Comparison of ENCODE assay signal across 18 cellular contexts in the genomic region with DNA sequence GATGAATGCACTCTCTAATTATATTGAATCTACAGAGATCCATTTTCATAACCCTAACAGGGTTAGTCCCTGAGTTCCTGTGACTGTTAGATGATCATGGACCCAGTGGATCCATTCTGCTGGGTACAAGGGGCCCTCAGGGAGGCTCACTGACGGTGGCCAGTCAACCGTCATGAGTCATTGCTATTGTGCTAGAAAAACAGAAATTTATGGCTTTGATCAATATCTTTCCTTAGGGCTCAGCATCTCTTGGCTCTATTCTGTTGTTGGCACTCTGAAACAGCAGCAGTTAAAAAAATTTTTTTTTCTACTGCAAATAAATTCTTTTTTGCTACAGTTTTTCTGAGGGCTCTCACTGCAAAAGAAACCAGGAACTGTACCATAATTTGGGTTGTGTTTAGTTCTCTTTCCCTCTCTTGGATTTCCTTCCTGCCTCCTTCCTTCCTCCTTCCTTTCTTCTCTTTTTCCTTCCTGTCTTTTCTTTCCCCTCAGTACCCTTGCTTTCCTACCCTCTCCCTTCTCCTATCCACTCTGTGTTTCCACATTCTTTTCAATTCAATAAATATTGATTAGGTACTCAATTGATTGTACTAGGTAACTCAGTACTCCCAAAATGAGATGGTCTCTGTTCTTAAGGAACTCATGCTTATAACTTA.
"Had no signal": no experiment of that assay in that cellular context is flagged by ENCODE, and none has a peak within 500 bp of the region (broad histone marks: within the 10 kb centered on the region; RNA-seq: fewer than 3 reads in every experiment).

No MANE protein-coding gene starts in this region.

- H3K27ac ChIP-seq: colonic mucosa, gastrocnemius medialis, heart right ventricle, left lung, tibial nerve had no signal

- H3K27ac Mint-ChIP-seq: activated CD4-positive, alpha-beta memory T cell treated with anti-CD3 and anti-CD28 coated beads, Interleukin-2, amount 10 ng/mL, durations not matched to agents 7 days and 5 days; activated CD8-positive, alpha-beta memory T cell treated with anti-CD3 and anti-CD28 coated beads, Interleukin-2, amount 10 ng/mL, durations not matched to agents 7 days and 5 days; activated naive CD8-positive, alpha-beta T cell treated with anti-CD3 and anti-CD28 coated beads, Interleukin-2, amount 10 ng/mL, durations not matched to agents 7 days and 5 days; activated T-helper 17 cell treated with anti-CD3 and anti-CD28 coated beads, Interleukin-2, amount 50 U/mL, for 72 hours; stimulated activated naive CD8-positive, alpha-beta T cell treated with anti-CD3 and anti-CD28 coated beads, Interleukin-15, Interleukin-2, amounts not matched to agents 100 ng/mL and 50 ng/mL, for 24 hours had no signal

- H3K27me3 ChIP-seq: colonic mucosa, tibial nerve had no signal

- H3K9me3 ChIP-seq: colonic mucosa, gastrocnemius medialis, heart right ventricle, left lung, tibial nerve had no signal

- H3K4me3 ChIP-seq: colonic mucosa, gastrocnemius medialis, heart right ventricle, left lung, tibial nerve had no signal

- H3K4me3 Mint-ChIP-seq: activated CD4-positive, alpha-beta memory T cell treated with anti-CD3 and anti-CD28 coated beads, Interleukin-2, amount 10 ng/mL, durations not matched to agents 7 days and 5 days; activated CD8-positive, alpha-beta memory T cell treated with anti-CD3 and anti-CD28 coated beads, Interleukin-2, amount 10 ng/mL, durations not matched to agents 7 days and 5 days; activated naive CD8-positive, alpha-beta T cell treated with anti-CD3 and anti-CD28 coated beads, Interleukin-2, amount 10 ng/mL, durations not matched to agents 7 days and 5 days; activated T-helper 17 cell treated with anti-CD3 and anti-CD28 coated beads, Interleukin-2, amount 50 U/mL, for 72 hours; stimulated activated naive CD8-positive, alpha-beta T cell treated with anti-CD3 and anti-CD28 coated beads, Interleukin-15, Interleukin-2, amounts not matched to agents 100 ng/mL and 50 ng/mL, for 24 hours had no signal

- DNase-seq: activated CD4-positive, alpha-beta memory T cell treated with anti-CD3 and anti-CD28 coated beads, Interleukin-2, amount 10 ng/mL, durations not matched to agents 7 days and 5 days; activated CD4-positive, alpha-beta T cell treated with anti-CD3 and anti-CD28 coated beads for 48 hours; activated CD4-positive, CD25-positive, alpha-beta regulatory T cell; activated CD8-positive, alpha-beta memory T cell treated with anti-CD3 and anti-CD28 coated beads, Interleukin-2, amount 10 ng/mL, durations not matched to agents 7 days and 5 days; activated naive CD4-positive, alpha-beta T cell treated with Interleukin-2 at 50 U/mL for 16 hours; activated naive CD8-positive, alpha-beta T cell treated with anti-CD3 and anti-CD28 coated beads, Interleukin-2, amount 10 ng/mL, durations not matched to agents 7 days and 5 days; activated T-cell treated with anti-CD3 and anti-CD28 coated beads, Interleukin-2, amount 50 U/mL, for 1 hour; amygdala; central memory CD4-positive, alpha-beta T cell; colonic mucosa; gastrocnemius medialis; heart right ventricle; left lung; occipital lobe; retina had no signal

- H3K4me1 Mint-ChIP-seq: activated CD4-positive, alpha-beta memory T cell treated with anti-CD3 and anti-CD28 coated beads, Interleukin-2, amount 10 ng/mL, durations not matched to agents 7 days and 5 days; activated CD8-positive, alpha-beta memory T cell treated with anti-CD3 and anti-CD28 coated beads, Interleukin-2, amount 10 ng/mL, durations not matched to agents 7 days and 5 days; activated naive CD8-positive, alpha-beta T cell treated with anti-CD3 and anti-CD28 coated beads, Interleukin-2, amount 10 ng/mL, durations not matched to agents 7 days and 5 days; activated T-helper 17 cell treated with anti-CD3 and anti-CD28 coated beads, Interleukin-2, amount 50 U/mL, for 72 hours had no signal

- H3K36me3 ChIP-seq: colonic mucosa, gastrocnemius medialis, heart right ventricle, left lung, tibial nerve had no signal

- H3K9me3 Mint-ChIP-seq: activated CD4-positive, alpha-beta memory T cell treated with anti-CD3 and anti-CD28 coated beads, Interleukin-2, amount 10 ng/mL, durations not matched to agents 7 days and 5 days; activated naive CD8-positive, alpha-beta T cell treated with anti-CD3 and anti-CD28 coated beads, Interleukin-2, amount 10 ng/mL, durations not matched to agents 7 days and 5 days; activated T-helper 17 cell treated with anti-CD3 and anti-CD28 coated beads, Interleukin-2, amount 50 U/mL, for 72 hours; stimulated activated naive CD8-positive, alpha-beta T cell treated with anti-CD3 and anti-CD28 coated beads, Interleukin-15, Interleukin-2, amounts not matched to agents 100 ng/mL and 50 ng/mL, for 24 hours had no signal

- H3K4me1 ChIP-seq: colonic mucosa, gastrocnemius medialis, heart right ventricle, left lung had no signal

- H3K36me3 Mint-ChIP-seq: activated CD8-positive, alpha-beta memory T cell treated with anti-CD3 and anti-CD28 coated beads, Interleukin-2, amount 10 ng/mL, durations not matched to agents 7 days and 5 days; activated naive CD8-positive, alpha-beta T cell treated with anti-CD3 and anti-CD28 coated beads, Interleukin-2, amount 10 ng/mL, durations not matched to agents 7 days and 5 days had no signal

- ATAC-seq: activated CD8-positive, alpha-beta memory T cell treated with anti-CD3 and anti-CD28 coated beads, Interleukin-2, amount 10 ng/mL, durations not matched to agents 7 days and 5 days; activated T-helper 17 cell treated with anti-CD3 and anti-CD28 coated beads, Interleukin-2, amount 50 U/mL, for 72 hours; gastrocnemius medialis; heart right ventricle; left lung had no signal
